In the genomic region with DNA sequence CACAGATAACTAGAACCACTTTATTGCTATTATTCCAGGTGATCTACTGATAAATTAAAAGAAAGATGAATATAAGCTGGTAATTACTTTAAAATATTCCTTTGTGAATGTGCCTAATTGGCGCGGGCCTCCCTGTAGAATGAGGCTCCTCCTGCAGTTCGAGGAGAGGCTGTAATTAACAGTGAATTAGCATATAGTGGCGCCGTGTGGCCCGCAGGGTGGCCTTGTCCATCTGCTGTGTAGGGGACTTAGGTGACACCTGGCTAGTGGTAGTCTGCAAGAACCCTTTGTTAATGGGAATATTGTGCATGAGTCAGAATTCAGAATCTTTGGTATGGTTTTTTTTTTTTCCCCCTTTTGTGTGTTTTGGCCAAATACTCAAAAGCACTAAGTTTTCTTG, we compare ENCODE assay signal across 1 cellular context.
TF ChIP-seq lines count a peak whose summit lies in the region.

No MANE protein-coding gene starts in this region.

TF ChIP-seq in GM23338, 12 proteins besides CTCF, POLR2A, EP300 and RAD21:
- no peak for TF ChIP-seq NANOG (IDR thresholded peaks at IDR 0.05; ENCODE audit: borderline replicate concordance)
